Comparison of ENCODE assay signal across 1 cellular context in genomic region chr17:40026816-40027613, GRCh38.
TF ChIP-seq lines count a peak whose summit lies in the region.

No MANE protein-coding gene starts in this region.

TF ChIP-seq in H1, 55 proteins besides CTCF, POLR2A, EP300 and RAD21:
- peak; percentile 82 for TF ChIP-seq E2F6 (IDR thresholded peaks at IDR 0.05)
- TF ChIP-seq, protein P1, sequence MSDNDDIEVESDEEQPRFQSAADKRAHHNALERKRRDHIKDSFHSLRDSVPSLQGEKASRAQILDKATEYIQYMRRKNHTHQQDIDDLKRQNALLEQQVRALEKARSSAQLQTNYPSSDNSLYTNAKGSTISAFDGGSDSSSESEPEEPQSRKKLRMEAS (IDR thresholded peaks at IDR 0.05): peak; percentile 11; the same call in 1 of the 2 replicates
- TF ChIP-seq TAF1 (IDR thresholded peaks at IDR 0.05; ENCODE audit: low read depth, low read length): no peak
- TF ChIP-seq GABPA (IDR thresholded peaks at IDR 0.05; ENCODE audit: borderline replicate concordance, insufficient read depth, low read length): no peak
- TF ChIP-seq CBX8 (IDR thresholded peaks at IDR 0.05; ENCODE audit: borderline replicate concordance, low read depth, low read length): no peak
